In genomic region chr4:100494166-100494565, GRCh38 we compare ENCODE assay signal across 25 cellular contexts. TPM values are rescaled to one million over a fixed set of nuclear protein-coding genes. Genes with fewer than 3 reads are reported as not detected.
A peak's percentile ranks its signal among the peaks of the same experiment; 100 is the strongest.
DNase-seq lines count a peak whose midpoint lies in the region; ATAC-seq and TF ChIP-seq lines count a peak whose summit lies in the region.
"Had no signal": no experiment of that assay in that cellular context is flagged by ENCODE, and none has a peak within 500 bp of the region (broad histone marks: within the 10 kb centered on the region; RNA-seq: fewer than 3 reads in every experiment).

No MANE protein-coding gene starts in this region.

- H2AFZ ChIP-seq in HCT116 (ENCODE audit: low read depth, low read length, poor library complexity, severe bottlenecking), result peak overlapping the region; percentile 62
- H2AFZ ChIP-seq: parathyroid adenoma had no signal

- TF ChIP-seq RAD21 in HCT116 (IDR thresholded peaks at IDR 0.05; ENCODE audit: low read depth), result no peak

- H3K4me1 Mint-ChIP-seq in type B pancreatic cell (ENCODE audit: unreplicated experiment), result no peaks in the 10 kb centered on the region
- no peaks in the 10 kb centered on the region for H3K4me1 Mint-ChIP-seq in CD4-positive, alpha-beta T cell (ENCODE audit: low read depth)
- H3K4me1 Mint-ChIP-seq: immature natural killer cell, nephron progenitor cell had no signal

- H3K36me3 ChIP-seq in HCT116 (ENCODE audit: control insufficient read depth in 1 of 2, insufficient read depth in 2 of 2, low read length in 2 of 2) (no peaks in the 10 kb centered on the region), left ventricle myocardium inferior (no peaks in the 10 kb centered on the region)
- H3K36me3 ChIP-seq: esophagus muscularis mucosa, left lung had no signal

- H3K27me3 ChIP-seq in HCT116 (ENCODE audit: insufficient read depth, low read length) (no peaks in the 10 kb centered on the region), left ventricle myocardium inferior (ENCODE audit: low read depth) (no peaks in the 10 kb centered on the region)
- H3K27me3 ChIP-seq in CD4-positive, alpha-beta T cell (ENCODE audit: control insufficient read depth, insufficient read depth, low read length), result no peaks in the 10 kb centered on the region
- H3K27me3 ChIP-seq: esophagus muscularis mucosa, left lung had no signal

- intact Hi-C loops in HCT116 (cut with micrococcal nuclease) (no loop called here), left ventricle myocardium inferior (cut with micrococcal nuclease) (no loop called here)
- intact Hi-C loops in CD4-positive, alpha-beta T cell (cut with DNase I, micrococcal nuclease), result no loop called here

- H3K27me3 Mint-ChIP-seq in type B pancreatic cell, result no peaks in the 10 kb centered on the region
- H3K27me3 Mint-ChIP-seq in CD4-positive, alpha-beta T cell, result no peaks in the 10 kb centered on the region
- H3K27me3 Mint-ChIP-seq: activated CD4-positive, alpha-beta memory T cell treated with anti-CD3 and anti-CD28 coated beads for 36 hours; effector memory CD8-positive, alpha-beta T cell had no signal

- BruUV-seq in HCT116 (replicated peaks; lab: Mats Ljungman, UMichigan), result no TSS peak

- peak; percentile 20 for DNase-seq in AG08396 (ENCODE audit: low spot score)
- no peak for DNase-seq in HCT116 (ENCODE audit: low read depth, low spot score)
- DNase-seq in astrocyte of the spinal cord (ENCODE audit: low read depth, low spot score), result peak; percentile 48
- DNase-seq in hepatic stellate cell (ENCODE audit: low spot score), result peak; percentile 11
- DNase-seq in left ventricle myocardium inferior, result no peak
- DNase-seq in type B pancreatic cell (ENCODE audit: extremely low spot score, unreplicated experiment), result no peak
- no peak for DNase-seq in CD4-positive, alpha-beta T cell
- DNase-seq: activated CD4-positive, alpha-beta memory T cell treated with anti-CD3 and anti-CD28 coated beads for 36 hours; activated effector memory CD4-positive, alpha-beta T cell treated with anti-CD3 and anti-CD28 coated beads, Interleukin-2, amount 50 U/mL, for 16 hours; DMS79 treated with DMSO at 0.1 percent for 48 hours; effector memory CD8-positive, alpha-beta T cell; H7; immature natural killer cell; left lung; midbrain; MM.1S; NCI-H1436 treated with DMSO at 0.1 percent for 48 hours; NCI-H510A treated with DMSO at 0.1 percent for 48 hours; nephron progenitor cell; NK-92 treated with Interleukin-12 subunit alpha and Interleukin-12 subunit beta, amount 100 ng/mL, for 24 hours; T1000 had no signal

- H4K20me1 ChIP-seq in HCT116 (ENCODE audit: insufficient read depth), result no peaks in the 10 kb centered on the region

- no peak for TF ChIP-seq CTCF in HCT116 (IDR thresholded peaks at IDR 0.05 in 2 of 3, conservative IDR thresholded peaks at IDR 0.05 in 1 of 3; ENCODE audit: borderline replicate concordance in 1 of 3, insufficient read depth in 1 of 3, low read depth in 2 of 3, low read length in 2 of 3)
- TF ChIP-seq CTCF in astrocyte of the spinal cord (IDR thresholded peaks at IDR 0.05; ENCODE audit: low read depth, low read length), result no peak
- TF ChIP-seq CTCF in left ventricle myocardium inferior (IDR thresholded peaks at IDR 0.05; ENCODE audit: borderline replicate concordance), result no peak
- TF ChIP-seq CTCF in type B pancreatic cell (conservative IDR thresholded peaks at IDR 0.05), result no peak
- TF ChIP-seq CTCF in CD4-positive, alpha-beta T cell (IDR thresholded peaks at IDR 0.05), result no peak

- no peak overlapping the region for H3K9ac ChIP-seq in HCT116 (ENCODE audit: low read length)
- H3K9ac ChIP-seq: parathyroid adenoma had no signal

- H3K4me3 ChIP-seq in HCT116 (replicated peaks in 1 of 2; ENCODE audit: low read depth in 1 of 2, low read length in 2 of 2) (no peak overlapping the region), astrocyte of the spinal cord (ENCODE audit: low read depth, low read length) (no peak overlapping the region), left ventricle myocardium inferior (no peak overlapping the region)
- H3K4me3 ChIP-seq: esophagus muscularis mucosa, left lung had no signal

- ATAC-seq in HCT116, result no peak
- no peak for ATAC-seq in GM21515 (IDR thresholded peaks at IDR 0.05; ENCODE audit: unreplicated experiment)
- no peak for ATAC-seq in CD4-positive, alpha-beta T cell (ENCODE audit: poor library complexity)
- ATAC-seq: effector memory CD8-positive, alpha-beta T cell; left lung had no signal

- no peak overlapping the region for H3K27ac Mint-ChIP-seq in type B pancreatic cell
- H3K27ac Mint-ChIP-seq in CD4-positive, alpha-beta T cell, result no peak overlapping the region
- H3K27ac Mint-ChIP-seq: activated CD4-positive, alpha-beta memory T cell treated with anti-CD3 and anti-CD28 coated beads for 36 hours; effector memory CD8-positive, alpha-beta T cell; immature natural killer cell; nephron progenitor cell had no signal

- H3K9me3 Mint-ChIP-seq in type B pancreatic cell, result peaks cover 5% of the 10 kb centered on the region
- peaks cover 5% of the 10 kb centered on the region for H3K9me3 Mint-ChIP-seq in CD4-positive, alpha-beta T cell

- no peak overlapping the region; the same call in 1 of the 2 replicates for H3K27ac ChIP-seq in HCT116 (ENCODE audit: low read depth, low read length)
- no peak overlapping the region for H3K27ac ChIP-seq in left ventricle myocardium inferior (replicated peaks)
- no peak overlapping the region for H3K27ac ChIP-seq in CD4-positive, alpha-beta T cell (ENCODE audit: low read depth, low read length)
- H3K27ac ChIP-seq: esophagus muscularis mucosa, left lung, parathyroid adenoma had no signal

- no peak overlapping the region for H3K4me3 Mint-ChIP-seq in type B pancreatic cell
- H3K4me3 Mint-ChIP-seq in CD4-positive, alpha-beta T cell, result no peak overlapping the region
- H3K4me3 Mint-ChIP-seq: activated CD4-positive, alpha-beta memory T cell treated with anti-CD3 and anti-CD28 coated beads for 36 hours; effector memory CD8-positive, alpha-beta T cell; immature natural killer cell; nephron progenitor cell had no signal

- RAD21 ChIA-PET in HCT116 (lab: Charles Lee; ENCODE audit: low non-redundant PET in 1 of 2, low total read pairs in 2 of 2, uncharacterized antibody in 2 of 2, unreplicated experiment in 2 of 2), result no interaction called here

- CTCF ChIA-PET in HCT116 (lab: Charles Lee), result no interaction called here
- CTCF ChIA-PET in CD4-positive, alpha-beta T cell (lab: Charles Lee), result interaction anchor here (1.0 kb wide), 1 partner anchor 26 kb away, joined by 3 read pairs; no protein-coding TSS in a partner anchor

- POLR2A ChIA-PET in HCT116 (lab: Charles Lee), result no interaction called here
- POLR2A ChIA-PET in CD4-positive, alpha-beta T cell (lab: Charles Lee), result no interaction called here

- H3K79me2 ChIP-seq in HCT116 (ENCODE audit: insufficient read depth, low read length), result no peaks in the 10 kb centered on the region
- H3K79me2 ChIP-seq: parathyroid adenoma had no signal

- in situ Hi-C loops in astrocyte of the spinal cord (cut with HindIII; ENCODE audit: low sequenced_read_pairs), result no loop called here

- H3K9me2 ChIP-seq in HCT116 (ENCODE audit: insufficient read depth), result no peaks in the 10 kb centered on the region

- H3K4me2 ChIP-seq in HCT116 (ENCODE audit: low read length), result no peak overlapping the region

- H3K36me3 Mint-ChIP-seq in type B pancreatic cell, result no peaks in the 10 kb centered on the region
- H3K36me3 Mint-ChIP-seq in CD4-positive, alpha-beta T cell (ENCODE audit: low read depth), result no peaks in the 10 kb centered on the region
- H3K36me3 Mint-ChIP-seq: activated CD4-positive, alpha-beta memory T cell treated with anti-CD3 and anti-CD28 coated beads for 36 hours had no signal

- H3K9me3 ChIP-seq in HCT116 (ENCODE audit: control insufficient read depth in 1 of 2, insufficient read depth in 1 of 2, low read depth in 1 of 2, low read length in 2 of 2), result no peaks in the 10 kb centered on the region
- peaks cover 39% of the 10 kb centered on the region for H3K9me3 ChIP-seq in left ventricle myocardium inferior (replicated peaks)
- H3K9me3 ChIP-seq in CD4-positive, alpha-beta T cell (ENCODE audit: control insufficient read depth, low read length), result peaks cover 8% of the 10 kb centered on the region

- no peak for TF ChIP-seq POLR2A in HCT116 (IDR thresholded peaks at IDR 0.05; ENCODE audit: borderline replicate concordance, extremely low read depth, insufficient read depth, insufficient read length)

- H3K4me1 ChIP-seq in HCT116 (ENCODE audit: control insufficient read depth in 1 of 2, insufficient read depth in 2 of 2, low read length in 2 of 2), result no peaks in the 10 kb centered on the region
- H3K4me1 ChIP-seq in left ventricle myocardium inferior, result no peaks in the 10 kb centered on the region
- H3K4me1 ChIP-seq: esophagus muscularis mucosa, left lung, parathyroid adenoma had no signal

TF ChIP-seq in HCT116, 20 proteins besides CTCF, POLR2A, EP300 and RAD21:
- TF ChIP-seq POLR2AphosphoS5 (IDR thresholded peaks at IDR 0.05; ENCODE audit: low read depth, low read length) (no peak), EZH2 (IDR thresholded peaks at IDR 0.05) (no peak), CBX3 (IDR thresholded peaks at IDR 0.05; ENCODE audit: low read depth) (no peak)

RNA-seq across cellular contexts. Expression of gene EMCN, which starts 23.7 kb away (rescaled TPM):
- total RNA-seq in HCT116 (2021; ENCODE audit: unreplicated experiment), result not detected
- polyA plus RNA-seq in HCT116 (2012), result not detected in 2 replicates
- 43.6 TPM for total RNA-seq in left ventricle myocardium inferior
- 0.51 TPM in 1 of 2 replicates, not detected in the other for total RNA-seq in type B pancreatic cell (ENCODE audit: low replicate concordance)
- not detected for total RNA-seq in CD4-positive, alpha-beta T cell
- total RNA-seq: activated CD4-positive, alpha-beta memory T cell treated with anti-CD3 and anti-CD28 coated beads for 36 hours; H7; RPMI7951 had no signal
- polyA plus RNA-seq: immature natural killer cell had no signal

Comparison
In these comparisons a context has a peak if more than half of its experiments do, and no peak if none do; other contexts are left out.
1. DNase-seq: peak in AG08396 (single experiment), astrocyte of the spinal cord (single experiment) and hepatic stellate cell (single experiment); none in HCT116 (single experiment), left ventricle myocardium inferior (single experiment), type B pancreatic cell (single experiment) and CD4-positive, alpha-beta T cell (0 of 10).
2. RNA of gene EMCN, which starts 23.7 kb away (total RNA-seq): 43.6 TPM in left ventricle myocardium inferior (single experiment); 0.51 TPM in type B pancreatic cell, not detected in HCT116 (single experiment) and not detected in CD4-positive, alpha-beta T cell; every median in the first group is over 10 times any median in the second.